In the genomic region with DNA sequence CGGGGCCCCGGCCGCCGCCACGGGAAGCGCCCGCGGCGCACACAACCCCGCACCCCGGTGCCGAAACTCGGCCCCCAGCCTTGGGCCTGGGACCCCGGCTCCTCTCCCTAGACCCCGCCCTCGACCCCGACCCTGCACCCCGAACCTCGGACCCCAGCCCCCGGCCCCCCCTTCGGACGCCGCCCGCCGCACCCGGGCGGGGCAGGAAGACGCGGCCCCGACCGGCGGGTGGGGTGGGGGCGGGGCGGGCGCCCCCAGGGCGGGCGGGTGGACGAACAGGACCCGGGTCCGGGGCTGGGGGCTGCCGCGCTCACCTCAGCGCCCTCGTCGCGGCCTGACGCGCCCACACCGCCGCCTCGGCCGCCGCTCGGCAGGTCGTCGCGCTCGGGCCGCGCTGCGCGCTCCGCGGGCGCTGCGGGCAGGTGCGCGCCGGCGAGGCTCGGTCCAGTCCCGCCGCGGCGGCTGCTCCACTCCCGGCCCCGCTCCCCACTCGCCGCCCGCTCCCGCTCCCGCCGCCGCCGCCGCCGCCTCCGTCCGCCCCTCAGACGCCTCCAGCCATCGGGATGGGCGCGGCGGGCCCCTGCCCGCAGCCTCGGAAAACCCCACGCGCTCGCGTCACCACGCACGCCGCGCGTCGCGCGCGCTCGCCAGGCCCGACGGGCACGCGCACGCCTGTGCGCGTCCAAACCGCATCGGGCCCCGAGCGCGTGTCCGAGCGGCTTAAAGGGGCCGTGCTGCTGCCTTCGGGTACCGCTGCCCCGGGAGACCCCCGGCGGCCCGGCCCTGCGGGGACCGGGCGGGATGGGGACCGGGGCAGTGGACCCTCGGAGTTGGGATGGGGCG, we compare ENCODE assay signal across 1 cellular context.
TF ChIP-seq lines count a peak whose summit lies in the region.

Gene GNB1 (minus strand): TSS at position 582 of the 843 bp plus-strand sequence. CDS start 65,634 bp downstream, outside the sequence.

TF ChIP-seq in HepG2, 621 proteins besides CTCF, POLR2A, EP300 and RAD21 (continued from another document and continues in another):
- TF ChIP-seq ZNF318 (CRISPR knock-in tag; IDR thresholded peaks at IDR 0.05) (no peak), ZBED4 (CRISPR knock-in tag; IDR thresholded peaks at IDR 0.05; ENCODE audit: borderline replicate concordance) (no peak), ETV5 (CRISPR knock-in tag; IDR thresholded peaks at IDR 0.05; ENCODE audit: borderline replicate concordance) (no peak), XRCC5 (optimal IDR thresholded peaks at IDR 0.05; ENCODE audit: low read length) (no peak), KLF6 (CRISPR knock-in tag; IDR thresholded peaks at IDR 0.05) (0 out of 2 replicates have a peak, but pooled peaks have one; percentile 11), NR3C1 (CRISPR knock-in tag; IDR thresholded peaks at IDR 0.05) (no peak), MEIS2 (CRISPR knock-in tag; IDR thresholded peaks at IDR 0.05) (no peak), ZFP91 (CRISPR knock-in tag; IDR thresholded peaks at IDR 0.05; ENCODE audit: borderline replicate concordance) (peak; percentile 99), CSRNP1 (CRISPR knock-in tag; IDR thresholded peaks at IDR 0.05) (no peak), SMAD3 (CRISPR knock-in tag; IDR thresholded peaks at IDR 0.05) (no peak), ZBTB21 (CRISPR knock-in tag; IDR thresholded peaks at IDR 0.05) (no peak), FOXP1 (IDR thresholded peaks at IDR 0.05) (no peak), FOXP1 (CRISPR knock-in tag; IDR thresholded peaks at IDR 0.05) (no peak), ZNF768 (CRISPR knock-in tag; IDR thresholded peaks at IDR 0.05) (no peak), KLF12 (CRISPR knock-in tag; IDR thresholded peaks at IDR 0.05; ENCODE audit: borderline replicate concordance) (no peak; the same call in 1 of the 2 replicates), ZNF543 (CRISPR knock-in tag; IDR thresholded peaks at IDR 0.05) (no peak), PAX8 (CRISPR knock-in tag; IDR thresholded peaks at IDR 0.05; ENCODE audit: borderline replicate concordance) (no peak), ZFP1 (CRISPR knock-in tag; IDR thresholded peaks at IDR 0.05) (no peak), PCBP2 (optimal IDR thresholded peaks at IDR 0.05; ENCODE audit: low read depth, low read length, poor library complexity, severe bottlenecking) (no peak), SNAPC2 (CRISPR knock-in tag; IDR thresholded peaks at IDR 0.05) (peak; percentile 14; the same call in 1 of the 2 replicates)
- TF ChIP-seq, protein P1, sequence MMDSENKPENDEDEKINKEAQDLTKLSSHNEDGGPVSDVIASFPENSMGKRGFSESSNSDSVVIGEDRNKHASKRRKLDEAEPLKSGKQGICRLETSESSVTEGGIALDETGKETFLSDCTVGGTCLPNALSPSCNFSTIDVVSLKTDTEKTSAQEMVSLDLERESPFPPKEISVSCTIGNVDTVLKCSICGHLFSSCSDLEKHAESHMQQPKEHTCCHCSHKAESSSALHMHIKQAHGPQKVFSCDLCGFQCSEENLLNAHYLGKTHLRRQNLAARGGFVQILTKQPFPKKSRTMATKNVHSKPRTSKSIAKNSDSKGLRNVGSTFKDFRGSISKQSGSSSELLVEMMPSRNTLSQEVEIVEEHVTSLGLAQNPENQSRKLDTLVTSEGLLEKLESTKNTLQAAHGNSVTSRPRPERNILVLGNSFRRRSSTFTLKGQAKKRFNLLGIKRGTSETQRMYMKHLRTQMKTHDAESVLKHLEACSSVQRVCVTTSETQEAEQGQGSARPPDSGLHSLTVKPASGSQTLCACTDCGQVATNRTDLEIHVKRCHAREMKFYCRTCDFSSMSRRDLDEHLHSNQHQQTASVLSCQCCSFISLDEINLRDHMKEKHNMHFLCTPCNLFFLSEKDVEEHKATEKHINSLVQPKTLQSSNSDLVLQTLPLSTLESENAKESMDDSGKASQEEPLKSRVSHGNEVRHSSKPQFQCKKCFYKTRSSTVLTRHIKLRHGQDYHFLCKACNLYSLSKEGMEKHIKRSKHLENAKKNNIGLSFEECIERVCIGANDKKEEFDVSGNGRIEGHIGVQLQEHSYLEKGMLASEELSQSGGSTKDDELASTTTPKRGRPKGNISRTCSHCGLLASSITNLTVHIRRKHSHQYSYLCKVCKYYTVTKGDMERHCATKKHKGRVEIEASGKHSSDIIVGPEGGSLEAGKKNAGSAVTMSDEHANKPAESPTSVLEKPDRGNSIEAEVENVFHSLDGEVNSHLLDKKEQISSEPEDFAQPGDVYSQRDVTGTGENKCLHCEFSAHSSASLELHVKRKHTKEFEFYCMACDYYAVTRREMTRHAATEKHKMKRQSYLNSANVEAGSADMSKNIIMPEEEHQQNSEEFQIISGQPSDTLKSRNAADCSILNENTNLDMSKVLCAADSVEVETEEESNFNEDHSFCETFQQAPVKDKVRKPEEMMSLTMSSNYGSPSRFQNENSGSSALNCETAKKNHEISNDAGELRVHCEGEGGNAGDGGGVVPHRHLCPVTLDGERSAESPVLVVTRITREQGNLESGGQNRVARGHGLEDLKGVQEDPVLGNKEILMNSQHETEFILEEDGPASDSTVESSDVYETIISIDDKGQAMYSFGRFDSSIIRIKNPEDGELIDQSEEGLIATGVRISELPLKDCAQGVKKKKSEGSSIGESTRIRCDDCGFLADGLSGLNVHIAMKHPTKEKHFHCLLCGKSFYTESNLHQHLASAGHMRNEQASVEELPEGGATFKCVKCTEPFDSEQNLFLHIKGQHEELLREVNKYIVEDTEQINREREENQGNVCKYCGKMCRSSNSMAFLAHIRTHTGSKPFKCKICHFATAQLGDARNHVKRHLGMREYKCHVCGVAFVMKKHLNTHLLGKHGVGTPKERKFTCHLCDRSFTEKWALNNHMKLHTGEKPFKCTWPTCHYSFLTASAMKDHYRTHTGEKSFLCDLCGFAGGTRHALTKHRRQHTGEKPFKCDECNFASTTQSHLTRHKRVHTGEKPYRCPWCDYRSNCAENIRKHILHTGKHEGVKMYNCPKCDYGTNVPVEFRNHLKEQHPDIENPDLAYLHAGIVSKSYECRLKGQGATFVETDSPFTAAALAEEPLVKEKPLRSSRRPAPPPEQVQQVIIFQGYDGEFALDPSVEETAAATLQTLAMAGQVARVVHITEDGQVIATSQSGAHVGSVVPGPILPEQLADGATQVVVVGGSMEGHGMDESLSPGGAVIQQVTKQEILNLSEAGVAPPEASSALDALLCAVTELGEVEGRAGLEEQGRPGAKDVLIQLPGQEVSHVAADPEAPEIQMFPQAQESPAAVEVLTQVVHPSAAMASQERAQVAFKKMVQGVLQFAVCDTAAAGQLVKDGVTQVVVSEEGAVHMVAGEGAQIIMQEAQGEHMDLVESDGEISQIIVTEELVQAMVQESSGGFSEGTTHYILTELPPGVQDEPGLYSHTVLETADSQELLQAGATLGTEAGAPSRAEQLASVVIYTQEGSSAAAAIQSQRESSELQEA (CRISPR knock-in tag; IDR thresholded peaks at IDR 0.05; ENCODE audit: not compliant biosample characterization): no peak
- TF ChIP-seq, protein P2, sequence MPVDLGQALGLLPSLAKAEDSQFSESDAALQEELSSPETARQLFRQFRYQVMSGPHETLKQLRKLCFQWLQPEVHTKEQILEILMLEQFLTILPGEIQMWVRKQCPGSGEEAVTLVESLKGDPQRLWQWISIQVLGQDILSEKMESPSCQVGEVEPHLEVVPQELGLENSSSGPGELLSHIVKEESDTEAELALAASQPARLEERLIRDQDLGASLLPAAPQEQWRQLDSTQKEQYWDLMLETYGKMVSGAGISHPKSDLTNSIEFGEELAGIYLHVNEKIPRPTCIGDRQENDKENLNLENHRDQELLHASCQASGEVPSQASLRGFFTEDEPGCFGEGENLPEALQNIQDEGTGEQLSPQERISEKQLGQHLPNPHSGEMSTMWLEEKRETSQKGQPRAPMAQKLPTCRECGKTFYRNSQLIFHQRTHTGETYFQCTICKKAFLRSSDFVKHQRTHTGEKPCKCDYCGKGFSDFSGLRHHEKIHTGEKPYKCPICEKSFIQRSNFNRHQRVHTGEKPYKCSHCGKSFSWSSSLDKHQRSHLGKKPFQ (CRISPR knock-in tag; IDR thresholded peaks at IDR 0.05; ENCODE audit: insufficient replicate concordance): no peak
